Comparison of ENCODE assay signal across 33 cellular contexts in the genomic region with DNA sequence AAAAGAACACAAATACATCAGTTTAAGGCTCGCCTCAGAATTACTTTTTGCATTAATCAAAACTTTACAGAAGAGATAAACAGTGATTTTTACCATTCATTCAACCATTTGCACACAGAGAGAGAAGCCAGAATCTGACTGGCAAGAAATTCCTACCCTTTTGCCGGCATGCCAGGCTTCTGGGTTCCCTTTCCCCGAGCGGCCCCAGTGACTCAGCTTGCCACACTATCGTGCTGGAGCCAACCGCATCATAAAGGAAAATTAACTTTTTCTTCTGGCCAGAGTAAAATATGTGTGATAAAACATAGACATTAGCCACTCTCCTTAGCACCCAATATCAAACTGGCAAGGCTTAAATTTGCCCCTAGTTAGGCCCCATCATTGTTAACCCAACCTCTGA.
"Had no signal": no experiment of that assay in that cellular context is flagged by ENCODE, and none has a peak within 500 bp of the region (broad histone marks: within the 10 kb centered on the region; RNA-seq: fewer than 3 reads in every experiment).

No MANE protein-coding gene starts in this region.

- H3K27ac ChIP-seq: body of pancreas, brain microvascular endothelial cell, breast epithelium, VCaP had no signal

- H3K27me3 ChIP-seq: body of pancreas, brain microvascular endothelial cell, breast epithelium had no signal

- H3K36me3 Mint-ChIP-seq: activated CD4-positive, alpha-beta memory T cell treated with anti-CD3 and anti-CD28 coated beads for 36 hours; activated naive CD4-positive, alpha-beta T cell treated with anti-CD3 and anti-CD28 coated beads, Interleukin-2, amount 10 ng/mL, durations not matched to agents 7 days and 5 days; activated naive CD4-positive, alpha-beta T cell treated with anti-CD3 and anti-CD28 coated beads, Interleukin-2, amount 50 U/mL, for 24 hours; activated naive CD8-positive, alpha-beta T cell; activated naive CD8-positive, alpha-beta T cell treated with anti-CD3 and anti-CD28 coated beads, Interleukin-2, amount 10 ng/mL, durations not matched to agents 7 days and 5 days had no signal

- H3K27me3 Mint-ChIP-seq: activated B cell treated with CpG ODN at 0.5 μM for 24 hours; activated CD4-positive, alpha-beta memory T cell treated with anti-CD3 and anti-CD28 coated beads for 36 hours; activated CD4-positive, alpha-beta T cell treated with anti-CD3 and anti-CD28 coated beads, Interleukin-2, amount 10 ng/mL, durations not matched to agents 24 days and 14 days; activated CD8-positive, alpha-beta T cell treated with anti-CD3 and anti-CD28 coated beads for 36 hours; activated naive CD4-positive, alpha-beta T cell treated with anti-CD3 and anti-CD28 coated beads, Interleukin-2, amount 10 ng/mL, durations not matched to agents 7 days and 5 days; activated naive CD4-positive, alpha-beta T cell treated with anti-CD3 and anti-CD28 coated beads, Interleukin-2, amount 50 U/mL, for 24 hours; activated naive CD8-positive, alpha-beta T cell treated with anti-CD3 and anti-CD28 coated beads, Interleukin-2, amount 10 ng/mL, durations not matched to agents 7 days and 5 days; activated naive CD8-positive, alpha-beta T cell treated with anti-CD3 and anti-CD28 coated beads, Interleukin-2, amount 50 U/mL, for 24 hours had no signal

- H3K4me1 Mint-ChIP-seq: activated CD4-positive, alpha-beta T cell treated with anti-CD3 and anti-CD28 coated beads, Interleukin-2, amount 10 ng/mL, durations not matched to agents 24 days and 14 days; activated naive CD4-positive, alpha-beta T cell treated with anti-CD3 and anti-CD28 coated beads, Interleukin-2, amount 10 ng/mL, durations not matched to agents 7 days and 5 days; activated naive CD4-positive, alpha-beta T cell treated with anti-CD3 and anti-CD28 coated beads, Interleukin-2, amount 50 U/mL, for 24 hours; activated naive CD8-positive, alpha-beta T cell treated with anti-CD3 and anti-CD28 coated beads, Interleukin-2, amount 10 ng/mL, durations not matched to agents 7 days and 5 days; activated naive CD8-positive, alpha-beta T cell treated with anti-CD3 and anti-CD28 coated beads, Interleukin-2, amount 50 U/mL, for 24 hours had no signal

- DNase-seq: activated B cell treated with CpG ODN at 0.5 μM for 24 hours; activated CD4-positive, alpha-beta memory T cell treated with anti-CD3 and anti-CD28 coated beads for 36 hours; activated CD4-positive, alpha-beta T cell treated with anti-CD3 and anti-CD28 coated beads for 4 hours; activated CD4-positive, alpha-beta T cell treated with anti-CD3 and anti-CD28 coated beads, Interleukin-2, amount 10 ng/mL, durations not matched to agents 24 days and 14 days; activated CD4-positive, alpha-beta T cell treated with anti-CD3 and anti-CD28 coated beads, Interleukin-2, amount 50 U/mL, for 1 hour; activated CD4-positive, alpha-beta T cell treated with anti-CD3 and anti-CD28 coated beads, Interleukin-2, amount 50 U/mL, for 4 hours; activated CD4-positive, CD25-positive, alpha-beta regulatory T cell treated with anti-CD3 and anti-CD28 coated beads, Interleukin-2, amount 50 U/mL, for 72 hours; activated CD8-positive, alpha-beta memory T cell treated with anti-CD3 and anti-CD28 coated beads, Interleukin-2, amount 50 U/mL, for 4 hours; activated CD8-positive, alpha-beta T cell treated with anti-CD3 and anti-CD28 coated beads for 36 hours; activated effector memory CD4-positive, alpha-beta T cell treated with Interleukin-2 at 50 U/mL for 16 hours; activated gamma-delta T cell; activated naive CD4-positive, alpha-beta T cell treated with anti-CD3 and anti-CD28 coated beads, Interleukin-2, amount 10 ng/mL, durations not matched to agents 7 days and 5 days; activated naive CD4-positive, alpha-beta T cell treated with Interleukin-2 at 50 U/mL for 16 hours; activated naive CD8-positive, alpha-beta T cell treated with anti-CD3 and anti-CD28 coated beads, Interleukin-2, amount 10 ng/mL, durations not matched to agents 7 days and 5 days; activated naive CD8-positive, alpha-beta T cell treated with anti-CD3 and anti-CD28 coated beads, Interleukin-2, amount 50 U/mL, for 24 hours; activated T-cell treated with anti-CD3 and anti-CD28 coated beads for 4 hours; activated T-cell treated with anti-CD3 and anti-CD28 coated beads, Interleukin-2, amount 50 U/mL, for 1 hour; activated T-cell treated with anti-CD3 and anti-CD28 coated beads, Interleukin-2, amount 50 U/mL, for 48 hours; amygdala; anterior cingulate cortex; body of pancreas; brain microvascular endothelial cell; central memory CD4-positive, alpha-beta T cell; T-helper 1 cell; T-helper 2 cell; T-helper 9 cell had no signal

- H3K4me3 ChIP-seq: body of pancreas, breast epithelium had no signal

- H3K27ac Mint-ChIP-seq: activated B cell treated with CpG ODN at 0.5 μM for 24 hours; activated CD4-positive, alpha-beta memory T cell treated with anti-CD3 and anti-CD28 coated beads for 36 hours; activated CD4-positive, alpha-beta T cell treated with anti-CD3 and anti-CD28 coated beads, Interleukin-2, amount 10 ng/mL, durations not matched to agents 24 days and 14 days; activated CD8-positive, alpha-beta T cell treated with anti-CD3 and anti-CD28 coated beads for 36 hours; activated naive CD4-positive, alpha-beta T cell treated with anti-CD3 and anti-CD28 coated beads, Interleukin-2, amount 10 ng/mL, durations not matched to agents 7 days and 5 days; activated naive CD4-positive, alpha-beta T cell treated with anti-CD3 and anti-CD28 coated beads, Interleukin-2, amount 50 U/mL, for 24 hours; activated naive CD8-positive, alpha-beta T cell; activated naive CD8-positive, alpha-beta T cell treated with anti-CD3 and anti-CD28 coated beads, Interleukin-2, amount 10 ng/mL, durations not matched to agents 7 days and 5 days; activated naive CD8-positive, alpha-beta T cell treated with anti-CD3 and anti-CD28 coated beads, Interleukin-2, amount 50 U/mL, for 24 hours; activated T-helper 2 cell treated with anti-CD3 and anti-CD28 coated beads, Interferon-gamma antibody, Interleukin-2, Interleukin-4, amounts not matched to agents 10 μg/mL and 5 μg/mL and 100 μg/mL, durations not matched to agents 14 hours and 24 hours and 36 hours; T-helper 1 cell treated with Interleukin-12 subunit alpha and Interleukin-12 subunit beta and Interleukin-4 antibody, amounts not matched to agents 30 μg/mL and 1 μg/mL, for 36 hours; T-helper 2 cell treated with Interferon-gamma antibody and Interleukin-4, amounts not matched to agents 5 μg/mL and 100 μg/mL, for 36 hours had no signal

- H3K4me1 ChIP-seq: body of pancreas, breast epithelium had no signal

- H3K9me3 ChIP-seq: body of pancreas, breast epithelium had no signal

- H3K9me3 Mint-ChIP-seq: activated B cell treated with CpG ODN at 0.5 μM for 24 hours; activated CD4-positive, alpha-beta memory T cell treated with anti-CD3 and anti-CD28 coated beads for 36 hours; activated CD4-positive, alpha-beta T cell treated with anti-CD3 and anti-CD28 coated beads, Interleukin-2, amount 10 ng/mL, durations not matched to agents 24 days and 14 days; activated CD8-positive, alpha-beta T cell treated with anti-CD3 and anti-CD28 coated beads for 36 hours; activated naive CD4-positive, alpha-beta T cell treated with anti-CD3 and anti-CD28 coated beads, Interleukin-2, amount 10 ng/mL, durations not matched to agents 7 days and 5 days; activated naive CD4-positive, alpha-beta T cell treated with anti-CD3 and anti-CD28 coated beads, Interleukin-2, amount 50 U/mL, for 24 hours; activated naive CD8-positive, alpha-beta T cell treated with anti-CD3 and anti-CD28 coated beads, Interleukin-2, amount 10 ng/mL, durations not matched to agents 7 days and 5 days; activated naive CD8-positive, alpha-beta T cell treated with anti-CD3 and anti-CD28 coated beads, Interleukin-2, amount 50 U/mL, for 24 hours; activated T-helper 2 cell treated with anti-CD3 and anti-CD28 coated beads, Interferon-gamma antibody, Interleukin-2, Interleukin-4, amounts not matched to agents 10 μg/mL and 5 μg/mL and 100 μg/mL, durations not matched to agents 14 hours and 24 hours and 36 hours; T-helper 1 cell treated with Interleukin-12 subunit alpha and Interleukin-12 subunit beta and Interleukin-4 antibody, amounts not matched to agents 30 μg/mL and 1 μg/mL, for 36 hours; T-helper 2 cell treated with Interferon-gamma antibody and Interleukin-4, amounts not matched to agents 5 μg/mL and 100 μg/mL, for 36 hours had no signal

- H3K4me3 Mint-ChIP-seq: activated B cell treated with CpG ODN at 0.5 μM for 24 hours; activated CD4-positive, alpha-beta memory T cell treated with anti-CD3 and anti-CD28 coated beads for 36 hours; activated CD4-positive, alpha-beta T cell treated with anti-CD3 and anti-CD28 coated beads, Interleukin-2, amount 10 ng/mL, durations not matched to agents 24 days and 14 days; activated CD8-positive, alpha-beta T cell treated with anti-CD3 and anti-CD28 coated beads for 36 hours; activated naive CD4-positive, alpha-beta T cell treated with anti-CD3 and anti-CD28 coated beads, Interleukin-2, amount 10 ng/mL, durations not matched to agents 7 days and 5 days; activated naive CD4-positive, alpha-beta T cell treated with anti-CD3 and anti-CD28 coated beads, Interleukin-2, amount 50 U/mL, for 24 hours; activated naive CD8-positive, alpha-beta T cell; activated naive CD8-positive, alpha-beta T cell treated with anti-CD3 and anti-CD28 coated beads, Interleukin-2, amount 10 ng/mL, durations not matched to agents 7 days and 5 days; activated naive CD8-positive, alpha-beta T cell treated with anti-CD3 and anti-CD28 coated beads, Interleukin-2, amount 50 U/mL, for 24 hours; T-helper 1 cell treated with Interleukin-12 subunit alpha and Interleukin-12 subunit beta and Interleukin-4 antibody, amounts not matched to agents 30 μg/mL and 1 μg/mL, for 36 hours; T-helper 2 cell treated with Interferon-gamma antibody and Interleukin-4, amounts not matched to agents 5 μg/mL and 100 μg/mL, for 36 hours had no signal

- H3K36me3 ChIP-seq: brain microvascular endothelial cell, breast epithelium had no signal

- ATAC-seq: activated CD8-positive, alpha-beta T cell treated with anti-CD3 and anti-CD28 coated beads for 36 hours; activated naive CD8-positive, alpha-beta T cell treated with anti-CD3 and anti-CD28 coated beads, Interleukin-2, amount 50 U/mL, for 24 hours; body of pancreas had no signal
